ENCODE assay signal across 8 cellular contexts in the genomic region with DNA sequence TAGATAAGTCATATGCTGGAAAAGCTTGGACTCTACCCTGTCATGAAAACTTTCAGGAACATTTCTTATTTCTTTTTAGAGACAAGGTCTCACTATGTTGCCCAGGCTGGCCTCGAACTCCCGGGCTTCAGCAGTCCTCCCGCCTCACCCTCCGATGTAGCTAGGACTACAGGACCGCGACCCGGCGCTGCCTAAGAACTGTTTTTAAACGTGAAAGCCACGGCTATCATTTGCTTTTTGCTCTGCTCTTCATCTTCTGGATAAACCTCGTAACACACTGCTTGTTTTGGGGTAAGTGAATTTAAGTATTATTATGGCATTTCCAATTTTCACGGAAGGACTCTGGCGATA. TPM values are rescaled to one million over a fixed set of nuclear protein-coding genes. Genes with fewer than 3 reads are reported as not detected.
A peak's percentile ranks its signal among the peaks of the same experiment; 100 is the strongest.
DNase-seq lines count a peak whose midpoint lies in the region; ATAC-seq and TF ChIP-seq lines count a peak whose summit lies in the region.

No MANE protein-coding gene starts in this region.

- peak overlapping the region; percentile 86 for H3K4me3 Mint-ChIP-seq in WTC11
- H3K4me3 Mint-ChIP-seq in neural crest cell, result peak overlapping the region; percentile 95

- 4 to 6% methylated on average over 13 of the region's 13 CpGs for WGBS in esophagus, 2 donors

- DNase-seq in GM12865 (ENCODE audit: low read depth) (no peak), WTC11 (ENCODE audit: low spot score) (no peak), neural crest cell (ENCODE audit: low read depth, low spot score) (no peak), islet precursor cell (no peak), GDM1 (lab: John Stamatoyannopoulos, UW) (no peak)

- H3K9me3 Mint-ChIP-seq in WTC11 (peaks cover 13% of the 10 kb centered on the region), neural crest cell (no peaks in the 10 kb centered on the region)

- no peaks in the 10 kb centered on the region for H3K4me1 ChIP-seq in esophagus (ENCODE audit: control insufficient read depth in 2 of 2, insufficient read depth in 2 of 2, low read length in 1 of 2)

- H3K36me3 Mint-ChIP-seq in WTC11 (peaks cover 16% of the 10 kb centered on the region), neural crest cell (ENCODE audit: low read depth) (peaks cover 13% of the 10 kb centered on the region)

- ATAC-seq in HG03354 (IDR thresholded peaks at IDR 0.05; ENCODE audit: poor library complexity, severe bottlenecking, unreplicated experiment) (peak; percentile 3), WTC11 (peak; percentile 6), HG03521 (IDR thresholded peaks at IDR 0.05; ENCODE audit: unreplicated experiment) (no peak)

- no peaks in the 10 kb centered on the region for H3K36me3 ChIP-seq in esophagus (ENCODE audit: control insufficient read depth in 2 of 2, insufficient read depth in 2 of 2, low read length in 1 of 2)

- POLR2A ChIA-PET in WTC11 (lab: Charles Lee), result interaction anchor here (1.4 to 3.2 kb wide), 6 partner anchors 11 to 325 kb away, joined by 4 to 77 read pairs (median 10); a partner anchor contains a TSS

- H3K27me3 Mint-ChIP-seq in WTC11 (ENCODE audit: low read depth) (no peaks in the 10 kb centered on the region; the same call in 1 of the 2 replicates), neural crest cell (ENCODE audit: low read depth) (peaks cover 5% of the 10 kb centered on the region)

- peaks cover 11% of the 10 kb centered on the region for H3K4me1 Mint-ChIP-seq in WTC11
- H3K4me1 Mint-ChIP-seq in neural crest cell, result peaks cover 24% of the 10 kb centered on the region

- no peaks in the 10 kb centered on the region for H3K27me3 ChIP-seq in esophagus (ENCODE audit: control insufficient read depth in 1 of 2, insufficient read depth in 2 of 2, low read length in 2 of 2)

- peak overlapping the region; percentile 99 for H3K27ac ChIP-seq in esophagus (ENCODE audit: low read depth in 2 of 2, low read length in 1 of 2)

- CTCF ChIA-PET in WTC11 (lab: Charles Lee), result interaction anchor here (0.8 to 2.7 kb wide), 6 partner anchors 11 to 323 kb away, joined by 3 to 19 read pairs (median 10); a partner anchor contains a TSS

- H3K4me3 ChIP-seq in GM12865 (ENCODE audit: low read depth, low read length), result peak overlapping the region; percentile 83
- H3K4me3 ChIP-seq in esophagus (ENCODE audit: low read depth in 1 of 2, low read length in 2 of 2), result peak overlapping the region; percentile 79 to 87

- H3K9me3 ChIP-seq in esophagus (ENCODE audit: control insufficient read depth in 2 of 2, insufficient read depth in 1 of 2, low read depth in 1 of 2, low read length in 1 of 2), result no peaks in the 10 kb centered on the region

- TF ChIP-seq CTCF in GM12865 (IDR thresholded peaks at IDR 0.05; ENCODE audit: insufficient read depth, low read depth, low read length, missing control alignments) (no peak), WTC11 (IDR thresholded peaks at IDR 0.05) (no peak), neural crest cell (conservative IDR thresholded peaks at IDR 0.05) (no peak)

- peak overlapping the region; percentile 99 for H3K27ac Mint-ChIP-seq in WTC11
- peak overlapping the region; percentile 89 for H3K27ac Mint-ChIP-seq in neural crest cell (ENCODE audit: unreplicated experiment)

TF ChIP-seq in WTC11, 78 proteins besides CTCF, POLR2A, EP300 and RAD21:
- TF ChIP-seq, protein P1, sequence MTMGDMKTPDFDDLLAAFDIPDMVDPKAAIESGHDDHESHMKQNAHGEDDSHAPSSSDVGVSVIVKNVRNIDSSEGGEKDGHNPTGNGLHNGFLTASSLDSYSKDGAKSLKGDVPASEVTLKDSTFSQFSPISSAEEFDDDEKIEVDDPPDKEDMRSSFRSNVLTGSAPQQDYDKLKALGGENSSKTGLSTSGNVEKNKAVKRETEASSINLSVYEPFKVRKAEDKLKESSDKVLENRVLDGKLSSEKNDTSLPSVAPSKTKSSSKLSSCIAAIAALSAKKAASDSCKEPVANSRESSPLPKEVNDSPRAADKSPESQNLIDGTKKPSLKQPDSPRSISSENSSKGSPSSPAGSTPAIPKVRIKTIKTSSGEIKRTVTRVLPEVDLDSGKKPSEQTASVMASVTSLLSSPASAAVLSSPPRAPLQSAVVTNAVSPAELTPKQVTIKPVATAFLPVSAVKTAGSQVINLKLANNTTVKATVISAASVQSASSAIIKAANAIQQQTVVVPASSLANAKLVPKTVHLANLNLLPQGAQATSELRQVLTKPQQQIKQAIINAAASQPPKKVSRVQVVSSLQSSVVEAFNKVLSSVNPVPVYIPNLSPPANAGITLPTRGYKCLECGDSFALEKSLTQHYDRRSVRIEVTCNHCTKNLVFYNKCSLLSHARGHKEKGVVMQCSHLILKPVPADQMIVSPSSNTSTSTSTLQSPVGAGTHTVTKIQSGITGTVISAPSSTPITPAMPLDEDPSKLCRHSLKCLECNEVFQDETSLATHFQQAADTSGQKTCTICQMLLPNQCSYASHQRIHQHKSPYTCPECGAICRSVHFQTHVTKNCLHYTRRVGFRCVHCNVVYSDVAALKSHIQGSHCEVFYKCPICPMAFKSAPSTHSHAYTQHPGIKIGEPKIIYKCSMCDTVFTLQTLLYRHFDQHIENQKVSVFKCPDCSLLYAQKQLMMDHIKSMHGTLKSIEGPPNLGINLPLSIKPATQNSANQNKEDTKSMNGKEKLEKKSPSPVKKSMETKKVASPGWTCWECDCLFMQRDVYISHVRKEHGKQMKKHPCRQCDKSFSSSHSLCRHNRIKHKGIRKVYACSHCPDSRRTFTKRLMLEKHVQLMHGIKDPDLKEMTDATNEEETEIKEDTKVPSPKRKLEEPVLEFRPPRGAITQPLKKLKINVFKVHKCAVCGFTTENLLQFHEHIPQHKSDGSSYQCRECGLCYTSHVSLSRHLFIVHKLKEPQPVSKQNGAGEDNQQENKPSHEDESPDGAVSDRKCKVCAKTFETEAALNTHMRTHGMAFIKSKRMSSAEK (CRISPR knock-in tag; IDR thresholded peaks at IDR 0.05; ENCODE audit: borderline replicate concordance), result no peak
- TF ChIP-seq ZNF416 (CRISPR knock-in tag; IDR thresholded peaks at IDR 0.05) (no peak), ZNF121 (CRISPR knock-in tag; IDR thresholded peaks at IDR 0.05) (peak; percentile 66; the same call in 1 of the 2 replicates)
- TF ChIP-seq, protein P2, sequence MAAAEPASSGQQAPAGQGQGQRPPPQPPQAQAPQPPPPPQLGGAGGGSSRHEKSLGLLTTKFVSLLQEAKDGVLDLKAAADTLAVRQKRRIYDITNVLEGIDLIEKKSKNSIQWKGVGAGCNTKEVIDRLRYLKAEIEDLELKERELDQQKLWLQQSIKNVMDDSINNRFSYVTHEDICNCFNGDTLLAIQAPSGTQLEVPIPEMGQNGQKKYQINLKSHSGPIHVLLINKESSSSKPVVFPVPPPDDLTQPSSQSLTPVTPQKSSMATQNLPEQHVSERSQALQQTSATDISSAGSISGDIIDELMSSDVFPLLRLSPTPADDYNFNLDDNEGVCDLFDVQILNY (CRISPR knock-in tag; IDR thresholded peaks at IDR 0.05), result no peak
- TF ChIP-seq, protein P3, sequence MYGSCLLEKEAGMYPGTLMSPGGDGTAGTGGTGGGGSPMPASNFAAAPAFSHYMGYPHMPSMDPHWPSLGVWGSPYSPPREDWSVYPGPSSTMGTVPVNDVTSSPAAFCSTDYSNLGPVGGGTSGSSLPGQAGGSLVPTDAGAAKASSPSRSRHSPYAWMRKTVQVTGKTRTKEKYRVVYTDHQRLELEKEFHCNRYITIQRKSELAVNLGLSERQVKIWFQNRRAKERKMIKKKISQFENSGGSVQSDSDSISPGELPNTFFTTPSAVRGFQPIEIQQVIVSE (CRISPR knock-in tag; IDR thresholded peaks at IDR 0.05; ENCODE audit: borderline replicate concordance), result no peak

RNA-seq across cellular contexts. Expression of a gene that starts 14.3 kb away (rescaled TPM):
- total RNA-seq in WTC11 (2021) (67.2 to 79.6 TPM (median 72.7 TPM) in 3 replicates), neural crest cell (127 and 136 TPM in 2 replicates)
- 10 to 100 TPM; 62.5 to 73.1 TPM for polyA plus RNA-seq in esophagus
